In the genomic region with DNA sequence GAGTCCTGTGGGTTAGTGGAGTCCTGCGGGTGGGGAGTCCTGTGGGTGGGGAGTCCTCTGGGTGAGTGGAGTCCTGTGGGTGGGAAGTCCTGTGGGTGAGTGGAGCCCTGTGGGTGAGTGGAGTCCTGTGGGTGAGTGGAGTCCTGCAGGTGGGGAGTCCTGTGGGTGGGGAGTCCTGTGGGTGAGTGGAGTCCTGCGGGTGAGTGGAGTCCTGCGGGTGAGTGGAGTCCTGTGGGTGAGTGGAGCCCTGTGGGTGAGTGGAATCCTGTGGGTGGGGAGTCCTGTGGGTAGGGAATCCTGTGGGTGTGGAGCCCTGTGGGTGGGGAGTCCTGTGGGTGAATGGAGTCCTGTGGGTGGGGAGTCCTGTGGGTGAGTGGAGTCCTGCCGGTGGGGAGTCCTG, we compare ENCODE assay signal across 6 cellular contexts. TPM values are rescaled to one million over a fixed set of nuclear protein-coding genes. Genes with fewer than 3 reads are reported as not detected.
"Had no signal": no experiment of that assay in that cellular context is flagged by ENCODE, and none has a peak within 500 bp of the region (broad histone marks: within the 10 kb centered on the region; RNA-seq: fewer than 3 reads in every experiment).

No MANE protein-coding gene starts in this region.

RNA-seq across cellular contexts. Expression of a gene that starts 19.0 kb away (rescaled TPM):
- total RNA-seq: M059J, PC-9, Right ventricle myocardium inferior, RPMI7951, SJCRH30, SK-MEL-5 had no signal
